Comparison of ENCODE assay signal across 11 cellular contexts in genomic region chr11:47394050-47394321, GRCh38. TPM values are rescaled to one million over a fixed set of nuclear protein-coding genes. Genes with fewer than 3 reads are reported as not detected.
DNase-seq lines count a peak whose midpoint lies in the region; ATAC-seq, FAIRE-seq and TF ChIP-seq lines count a peak whose summit lies in the region.
"Had no signal": no experiment of that assay in that cellular context is flagged by ENCODE, and none has a peak within 500 bp of the region (broad histone marks: within the 10 kb centered on the region; RNA-seq: fewer than 3 reads in every experiment).

No MANE protein-coding gene starts in this region.

- intact Hi-C loops in esophagus muscularis mucosa (cut with DNase I), result no loop called here

- peak overlapping the region; percentile 69; the same call in 1 of the 2 replicates for H3K4me2 ChIP-seq in OCI-LY3 (ENCODE audit: low read length)
- H3K4me2 ChIP-seq in neuronal stem cell (ENCODE audit: insufficient read depth, low read length, poor library complexity, severe bottlenecking), result no peak overlapping the region

- ATAC-seq in GM21447 (IDR thresholded peaks at IDR 0.05; ENCODE audit: unreplicated experiment), result no peak
- no peak for ATAC-seq in HG03378 (IDR thresholded peaks at IDR 0.05; ENCODE audit: unreplicated experiment)
- ATAC-seq in GM21367 (IDR thresholded peaks at IDR 0.05; ENCODE audit: unreplicated experiment), result no peak

- H3K14ac ChIP-seq in neuronal stem cell (ENCODE audit: low read length), result no peak overlapping the region

- H3K18ac ChIP-seq in neuronal stem cell (ENCODE audit: low read length), result no peak overlapping the region

- TF ChIP-seq CTCF in OCI-LY3 (IDR thresholded peaks at IDR 0.05; ENCODE audit: low read depth, low read length), result no peak
- TF ChIP-seq CTCF in esophagus muscularis mucosa (IDR thresholded peaks at IDR 0.05), result no peak

- no peak overlapping the region for H3K23ac ChIP-seq in neuronal stem cell (ENCODE audit: low read depth, low read length, poor library complexity)

- no peak for TF ChIP-seq EP300 in esophagus muscularis mucosa (IDR thresholded peaks at IDR 0.05)

- H4K91ac ChIP-seq in neuronal stem cell (ENCODE audit: low read depth, low read length, poor library complexity), result no peak overlapping the region

- no peaks in the 10 kb centered on the region for H3K79me2 ChIP-seq in OCI-LY3 (ENCODE audit: low read length)

- H3K79me1 ChIP-seq in neuronal stem cell (ENCODE audit: low read depth, low read length), result peaks cover 1% of the 10 kb centered on the region

- no peak for TF ChIP-seq POLR2A in esophagus muscularis mucosa (IDR thresholded peaks at IDR 0.05; ENCODE audit: low read depth)

- peak overlapping the region; percentile 59 for H2BK15ac ChIP-seq in neuronal stem cell (ENCODE audit: low read length)

- no peaks in the 10 kb centered on the region for H3K36me3 ChIP-seq in OCI-LY3 (replicated peaks; ENCODE audit: low read depth, low read length)
- no peaks in the 10 kb centered on the region for H3K36me3 ChIP-seq in esophagus muscularis mucosa
- no peaks in the 10 kb centered on the region for H3K36me3 ChIP-seq in neuronal stem cell (replicated peaks in 1 of 2; ENCODE audit: control insufficient read depth in 2 of 2, insufficient read depth in 2 of 2, low read length in 2 of 2)

- H3K9ac ChIP-seq in OCI-LY3 (ENCODE audit: low read length) (peak overlapping the region; percentile 66; the same call in 1 of the 2 replicates), neuronal stem cell (ENCODE audit: low read depth, low read length, poor library complexity) (no peak overlapping the region)

- no peak for FAIRE-seq in GM19239 (lab: Jason Lieb, UNC)

- no peak overlapping the region for H4K8ac ChIP-seq in neuronal stem cell (ENCODE audit: low read depth, low read length)

- H2BK12ac ChIP-seq in neuronal stem cell (ENCODE audit: low read length), result no peak overlapping the region

- no peak overlapping the region for H2BK5ac ChIP-seq in neuronal stem cell (ENCODE audit: low read length)

- no peak overlapping the region for H3K27ac ChIP-seq in OCI-LY3 (ENCODE audit: low read length)
- H3K27ac ChIP-seq in esophagus muscularis mucosa (replicated peaks in 1 of 4), result peak overlapping the region; percentile 63 to 81 (median 78)
- no peak overlapping the region for H3K27ac ChIP-seq in neuronal stem cell (replicated peaks; ENCODE audit: low read length)

- H3K4me1 ChIP-seq in OCI-LY3 (ENCODE audit: low read length) (peaks cover 42% of the 10 kb centered on the region), esophagus muscularis mucosa (peaks cover 6 to 27% (median 16%) of the 10 kb centered on the region in 4 donors), neuronal stem cell (ENCODE audit: control insufficient read depth in 2 of 2, insufficient read depth in 1 of 2, low read depth in 1 of 2, low read length in 2 of 2) (peaks cover 0 to under 1% of the 10 kb centered on the region in 2 donors)

- H3K4ac ChIP-seq in neuronal stem cell (ENCODE audit: low read length), result no peak overlapping the region

- DNase-seq in CD1c-positive myeloid dendritic cell (ENCODE audit: extremely low spot score) (peak; percentile 84), esophagus muscularis mucosa (ENCODE audit: extremely low spot score) (no peak), neuronal stem cell (ENCODE audit: low spot score) (no peak), GM19239 (ENCODE audit: insufficient read length, low spot score) (no peak)
- DNase-seq: Calu3 had no signal

- H3K9me3 ChIP-seq in OCI-LY3 (ENCODE audit: insufficient read depth, low read length) (no peaks in the 10 kb centered on the region), esophagus muscularis mucosa (no peaks in the 10 kb centered on the region), neuronal stem cell (replicated peaks in 1 of 2; ENCODE audit: control insufficient read depth in 2 of 2, insufficient read depth in 1 of 2, low read depth in 1 of 2, low read length in 2 of 2) (no peaks in the 10 kb centered on the region)

- 71% methylated on average over 9 of the region's 9 CpGs for WGBS in esophagus muscularis mucosa
- no CpG with 5 or more reads among the region's 9 CpGs for WGBS in neuronal stem cell (ENCODE audit: extremely low coverage in 2 of 2, insufficient read length in 2 of 2, insufficient replicate concordance in 1 of 2), 2 donors

- H4K20me1 ChIP-seq in OCI-LY3 (ENCODE audit: insufficient read depth, low read length), result no peaks in the 10 kb centered on the region

- H2AFZ ChIP-seq in OCI-LY3 (ENCODE audit: low read depth, low read length), result peak overlapping the region; percentile 97; the same call in 1 of the 2 replicates
- peak overlapping the region; percentile 80 for H2AFZ ChIP-seq in neuronal stem cell (ENCODE audit: low read length)

- no peak overlapping the region for H2BK120ac ChIP-seq in neuronal stem cell (ENCODE audit: low read depth, low read length)

- H3K27me3 ChIP-seq in OCI-LY3 (ENCODE audit: low read depth, low read length) (no peaks in the 10 kb centered on the region), esophagus muscularis mucosa (no peaks in the 10 kb centered on the region), neuronal stem cell (ENCODE audit: control insufficient read depth in 3 of 3, insufficient read depth in 3 of 3, low read depth in 1 of 3, low read length in 3 of 3) (no peaks in the 10 kb centered on the region)

- peak overlapping the region; percentile 69 for H2AK5ac ChIP-seq in neuronal stem cell (ENCODE audit: low read depth, low read length)

- H3K4me3 ChIP-seq in OCI-LY3 (ENCODE audit: low read length), result no peak overlapping the region
- peak overlapping the region in 1 of 4 donors; percentile 14 for H3K4me3 ChIP-seq in esophagus muscularis mucosa
- no peak overlapping the region for H3K4me3 ChIP-seq in neuronal stem cell (ENCODE audit: low read length in 2 of 2)

RNA-seq across cellular contexts. Expression of gene SLC39A13, which starts 14.4 kb away (rescaled TPM):
- total RNA-seq in esophagus muscularis mucosa, result 100 to 1,000 TPM in 2 of 4 donors, 10 to 100 TPM in 2; 91.9 to 251 (median 129) TPM
- polyA plus RNA-seq in neuronal stem cell (2013, experiment 1 of 2), result 21.6 TPM
- 20.9 TPM for polyA plus RNA-seq in neuronal stem cell (2013, experiment 2 of 2)

RNA-seq across cellular contexts. Expression of gene SPI1, which starts 15.6 kb away (rescaled TPM):
- total RNA-seq in esophagus muscularis mucosa, result 10 to 100 TPM; 17.6 to 34.6 (median 20.5) TPM
- polyA plus RNA-seq in neuronal stem cell (2013, experiment 1 of 2), result not detected
- polyA plus RNA-seq in neuronal stem cell (2013, experiment 2 of 2), result 0.03 TPM
- total RNA-seq: Calu3, epithelial cell of proximal tubule, lung microvascular endothelial cell had no signal

RNA-seq across cellular contexts. Expression of gene PSMC3, which starts 32.3 kb away (rescaled TPM):
- 100 to 1,000 TPM; 163 to 197 (median 182) TPM for total RNA-seq in esophagus muscularis mucosa
- polyA plus RNA-seq in neuronal stem cell (2013, experiment 1 of 2), result 74.9 TPM
- polyA plus RNA-seq in neuronal stem cell (2013, experiment 2 of 2), result 75.0 TPM

RNA-seq across cellular contexts. Expression of gene MYBPC3, which starts 41.5 kb away (rescaled TPM):
- under 1 TPM in 2 of 4 donors, not detected in 2; 0.06 to 0.17 TPM for total RNA-seq in esophagus muscularis mucosa
- not detected for polyA plus RNA-seq in neuronal stem cell (2013, experiment 1 of 2)
- polyA plus RNA-seq in neuronal stem cell (2013, experiment 2 of 2), result 0.01 TPM
- total RNA-seq: Calu3, epithelial cell of proximal tubule, lung microvascular endothelial cell had no signal

RNA-seq across cellular contexts. Expression of gene RAPSN, which starts 55.0 kb away (rescaled TPM):
- total RNA-seq in esophagus muscularis mucosa, result 1 to 10 TPM in 1 of 4 donors, under 1 TPM in 3; 0.42 to 1.4 (median 0.70) TPM
- not detected for polyA plus RNA-seq in neuronal stem cell (2013, experiment 1 of 2)
- 0.06 TPM for polyA plus RNA-seq in neuronal stem cell (2013, experiment 2 of 2)
- total RNA-seq: epithelial cell of proximal tubule had no signal

Comparison
In these comparisons a context has a peak if more than half of its experiments do, and no peak if none do; other contexts are left out.
1. H3K27ac ChIP-seq: peak in esophagus muscularis mucosa (4 of 4); none in OCI-LY3 (single experiment) and neuronal stem cell (single experiment).